Comparison of ENCODE assay signal across 15 cellular contexts in the genomic region with DNA sequence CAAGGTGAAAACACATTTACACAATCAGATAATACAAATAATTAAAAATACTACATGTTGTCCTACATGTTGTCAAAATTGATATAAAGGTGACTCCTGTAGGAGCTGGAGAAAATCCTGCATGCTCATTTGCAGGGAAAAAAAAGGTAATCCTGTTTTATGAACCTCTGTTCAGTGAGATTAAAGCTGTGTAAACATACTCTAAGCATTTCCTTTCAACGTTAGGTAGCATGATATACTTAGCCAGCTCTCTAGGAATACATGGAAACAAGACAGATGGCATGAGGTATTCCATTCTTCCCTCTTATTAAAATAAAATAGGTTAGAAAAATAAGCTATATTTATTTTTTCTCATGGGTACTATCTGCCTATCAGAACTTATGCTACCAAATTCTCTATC.
DNase-seq lines count a peak whose midpoint lies in the region; ATAC-seq and TF ChIP-seq lines count a peak whose summit lies in the region.
"Had no signal": no experiment of that assay in that cellular context is flagged by ENCODE, and none has a peak within 500 bp of the region (broad histone marks: within the 10 kb centered on the region; RNA-seq: fewer than 3 reads in every experiment).

No MANE protein-coding gene starts in this region.

- TF ChIP-seq CTCF in natural killer cell (IDR thresholded peaks at IDR 0.05), result no peak
- no peak for TF ChIP-seq CTCF in osteocyte (IDR thresholded peaks at IDR 0.05)

- H3K36me3 Mint-ChIP-seq in natural killer cell (no peaks in the 10 kb centered on the region), osteocyte (ENCODE audit: unreplicated experiment) (no peaks in the 10 kb centered on the region)
- H3K36me3 Mint-ChIP-seq: CD4-positive, CD25-positive, alpha-beta regulatory T cell had no signal

- H3K27me3 Mint-ChIP-seq in natural killer cell (ENCODE audit: low read depth in 2 of 2) (no peaks in the 10 kb centered on the region), osteocyte (ENCODE audit: unreplicated experiment) (no peaks in the 10 kb centered on the region)
- H3K27me3 Mint-ChIP-seq: CD4-positive, CD25-positive, alpha-beta regulatory T cell had no signal

- H3K27ac Mint-ChIP-seq in natural killer cell, result no peak overlapping the region
- no peak overlapping the region for H3K27ac Mint-ChIP-seq in osteocyte (ENCODE audit: unreplicated experiment)
- H3K27ac Mint-ChIP-seq: CD4-positive, CD25-positive, alpha-beta regulatory T cell had no signal

- intact Hi-C loops in natural killer cell (cut with micrococcal nuclease), result no loop called here

- H3K9me3 Mint-ChIP-seq in natural killer cell (peaks cover 6 to 8% of the 10 kb centered on the region in 2 donors), osteocyte (ENCODE audit: unreplicated experiment) (peaks cover 6% of the 10 kb centered on the region)

- ATAC-seq in natural killer cell (no peak), HG03159 (IDR thresholded peaks at IDR 0.05; ENCODE audit: unreplicated experiment) (no peak), GM18870 (IDR thresholded peaks at IDR 0.05; ENCODE audit: unreplicated experiment) (no peak)
- ATAC-seq: K562 had no signal

- H3K4me1 Mint-ChIP-seq in natural killer cell (no peaks in the 10 kb centered on the region), osteocyte (ENCODE audit: unreplicated experiment) (peaks cover 8% of the 10 kb centered on the region)
- H3K4me1 Mint-ChIP-seq: CD4-positive, CD25-positive, alpha-beta regulatory T cell had no signal

- H3K4me3 Mint-ChIP-seq in natural killer cell (no peak overlapping the region), osteocyte (ENCODE audit: unreplicated experiment) (no peak overlapping the region)
- H3K4me3 Mint-ChIP-seq: CD4-positive, CD25-positive, alpha-beta regulatory T cell had no signal

- DNase-seq in DMS153 treated with DMSO at 0.1 percent for 48 hours (lab: John Stamatoyannopoulos, UW; ENCODE audit: unreplicated experiment) (peak; percentile 55), NCI-H1417 treated with DMSO at 0.1 percent for 48 hours (lab: John Stamatoyannopoulos, UW) (peak; percentile 29), NCI-H345 treated with DMSO at 0.1 percent for 48 hours (lab: John Stamatoyannopoulos, UW; ENCODE audit: unreplicated experiment) (peak; percentile 29), NCI-H82 treated with DMSO at 0.1 percent for 48 hours (lab: John Stamatoyannopoulos, UW; ENCODE audit: unreplicated experiment) (peak; percentile 22), natural killer cell (no peak), osteocyte (ENCODE audit: extremely low spot score, unreplicated experiment) (no peak)
- DNase-seq: ACHN; Calu3; CD4-positive, CD25-positive, alpha-beta regulatory T cell; GOT3; OCI-M1; T1000 had no signal

Comparison
In these comparisons a context has a peak if more than half of its experiments do, and no peak if none do; other contexts are left out.
1. DNase-seq: peak in DMS153 treated with DMSO at 0.1 percent for 48 hours (single experiment), NCI-H1417 treated with DMSO at 0.1 percent for 48 hours (single experiment), NCI-H345 treated with DMSO at 0.1 percent for 48 hours (single experiment) and NCI-H82 treated with DMSO at 0.1 percent for 48 hours (single experiment); none in natural killer cell (single experiment) and osteocyte (single experiment).